ENCODE assay signal across 19 cellular contexts in genomic region chr6:165508321-165508889, GRCh38.
A peak's percentile ranks its signal among the peaks of the same experiment; 100 is the strongest.
DNase-seq lines count a peak whose midpoint lies in the region; ATAC-seq and TF ChIP-seq lines count a peak whose summit lies in the region.
"Had no signal": no experiment of that assay in that cellular context is flagged by ENCODE, and none has a peak within 500 bp of the region (broad histone marks: within the 10 kb centered on the region; RNA-seq: fewer than 3 reads in every experiment).

No MANE protein-coding gene starts in this region.

- no peak overlapping the region for H3K4me3 ChIP-seq in fibroblast of pulmonary artery (replicated peaks; ENCODE audit: low read depth, low read length)
- H3K4me3 ChIP-seq: BLaER1, GM12878, GM23248 had no signal

- ATAC-seq in left ventricle myocardium superior (peak; percentile 50), Right ventricle myocardium superior (ENCODE audit: poor library complexity) (no peak)
- no peak for ATAC-seq in activated T-cell treated with anti-CD3 and anti-CD28 coated beads, Interleukin-2, amount 50 U/mL, for 72 hours (replicated peaks in 1 of 2)
- ATAC-seq: CD8-positive, alpha-beta T cell; GM12878 had no signal

- peak overlapping the region; percentile 6 for H3K27ac Mint-ChIP-seq in activated naive CD4-positive, alpha-beta T cell treated with anti-CD3 and anti-CD28 coated beads, Interleukin-2, amount 50 U/mL, for 24 hours
- H3K27ac Mint-ChIP-seq in activated T-cell treated with anti-CD3 and anti-CD28 coated beads, Interleukin-2, amount 50 U/mL, for 72 hours = no peak overlapping the region
- H3K27ac Mint-ChIP-seq: B cell; CD4-positive, CD25-positive, alpha-beta regulatory T cell; CD8-positive, alpha-beta T cell had no signal

- no peaks in the 10 kb centered on the region for H3K27me3 Mint-ChIP-seq in activated naive CD4-positive, alpha-beta T cell treated with anti-CD3 and anti-CD28 coated beads, Interleukin-2, amount 50 U/mL, for 24 hours
- H3K27me3 Mint-ChIP-seq in activated T-cell treated with anti-CD3 and anti-CD28 coated beads, Interleukin-2, amount 50 U/mL, for 72 hours (ENCODE audit: low read depth) = no peaks in the 10 kb centered on the region
- H3K27me3 Mint-ChIP-seq: B cell; CD4-positive, CD25-positive, alpha-beta regulatory T cell had no signal

- intact Hi-C loops in left ventricle myocardium superior (cut with micrococcal nuclease) = no loop called here
- intact Hi-C loops in Right ventricle myocardium superior (cut with DNase I) = no loop called here

- no peak overlapping the region for H3K4me3 Mint-ChIP-seq in activated naive CD4-positive, alpha-beta T cell treated with anti-CD3 and anti-CD28 coated beads, Interleukin-2, amount 50 U/mL, for 24 hours
- no peak overlapping the region for H3K4me3 Mint-ChIP-seq in activated T-cell treated with anti-CD3 and anti-CD28 coated beads, Interleukin-2, amount 50 U/mL, for 72 hours
- H3K4me3 Mint-ChIP-seq: B cell; CD4-positive, CD25-positive, alpha-beta regulatory T cell; CD8-positive, alpha-beta T cell had no signal

- DNase-seq in activated naive CD4-positive, alpha-beta T cell treated with anti-CD3 and anti-CD28 coated beads, Interleukin-2, amount 50 U/mL, for 16 hours = no peak
- DNase-seq in left ventricle myocardium superior = no peak
- no peak for DNase-seq in Right ventricle myocardium superior
- DNase-seq in fibroblast of pulmonary artery (ENCODE audit: low read depth) = peak; percentile 7
- no peak for DNase-seq in activated T-cell treated with anti-CD3 and anti-CD28 coated beads, Interleukin-2, amount 50 U/mL, for 72 hours
- DNase-seq in islet precursor cell = no peak
- DNase-seq: CD4-positive, CD25-positive, alpha-beta regulatory T cell; CD8-positive, alpha-beta T cell; DMS 273 treated with DMSO at 0.1 percent for 48 hours; DMS79; EL; GDM1; GM23248; H7; HCEC 1CT had no signal

- no peaks in the 10 kb centered on the region for H3K4me1 Mint-ChIP-seq in activated naive CD4-positive, alpha-beta T cell treated with anti-CD3 and anti-CD28 coated beads, Interleukin-2, amount 50 U/mL, for 24 hours
- H3K4me1 Mint-ChIP-seq in activated T-cell treated with anti-CD3 and anti-CD28 coated beads, Interleukin-2, amount 50 U/mL, for 72 hours (ENCODE audit: low read depth) = peaks cover 7% of the 10 kb centered on the region
- H3K4me1 Mint-ChIP-seq: B cell; CD4-positive, CD25-positive, alpha-beta regulatory T cell had no signal

- no peaks in the 10 kb centered on the region for H3K9me3 Mint-ChIP-seq in activated naive CD4-positive, alpha-beta T cell treated with anti-CD3 and anti-CD28 coated beads, Interleukin-2, amount 50 U/mL, for 24 hours
- no peaks in the 10 kb centered on the region for H3K9me3 Mint-ChIP-seq in activated T-cell treated with anti-CD3 and anti-CD28 coated beads, Interleukin-2, amount 50 U/mL, for 72 hours
- H3K9me3 Mint-ChIP-seq: CD8-positive, alpha-beta T cell had no signal

- no peak for TF ChIP-seq CTCF in fibroblast of pulmonary artery (IDR thresholded peaks at IDR 0.05; ENCODE audit: low read length, missing control alignments)

- H3K36me3 Mint-ChIP-seq in activated naive CD4-positive, alpha-beta T cell treated with anti-CD3 and anti-CD28 coated beads, Interleukin-2, amount 50 U/mL, for 24 hours = no peaks in the 10 kb centered on the region
- no peaks in the 10 kb centered on the region for H3K36me3 Mint-ChIP-seq in activated T-cell treated with anti-CD3 and anti-CD28 coated beads, Interleukin-2, amount 50 U/mL, for 72 hours (ENCODE audit: insufficient read depth in 2 of 2)
- H3K36me3 Mint-ChIP-seq: CD4-positive, CD25-positive, alpha-beta regulatory T cell; CD8-positive, alpha-beta T cell had no signal
